Comparison of ENCODE assay signal across 1 cellular context in genomic region chr1:231159963-231160761, GRCh38.
TF ChIP-seq lines count a peak whose summit lies in the region.

No MANE protein-coding gene starts in this region.

TF ChIP-seq in K562, 482 proteins besides CTCF, POLR2A, EP300 and RAD21 (continued from another document and continues in another):
- TF ChIP-seq ZNF318 (IDR thresholded peaks at IDR 0.05; ENCODE audit: borderline replicate concordance in 1 of 2, low read depth in 1 of 2): peak; percentile 91 to 97
- no peak for TF ChIP-seq KAT8 (IDR thresholded peaks at IDR 0.05; ENCODE audit: low read depth)
- TF ChIP-seq KLF6 (CRISPR knock-in tag; IDR thresholded peaks at IDR 0.05; ENCODE audit: borderline replicate concordance): no peak; the same call in 1 of the 2 replicates
- TF ChIP-seq DDX20 (tag; IDR thresholded peaks at IDR 0.05; ENCODE audit: low read depth): no peak
- TF ChIP-seq ZBTB1 (CRISPR knock-in tag; IDR thresholded peaks at IDR 0.05; ENCODE audit: borderline replicate concordance, low read depth): no peak
- no peak for TF ChIP-seq NFXL1 (CRISPR knock-in tag; IDR thresholded peaks at IDR 0.05)
- TF ChIP-seq CREM (IDR thresholded peaks at IDR 0.05; ENCODE audit: low read depth): peak; percentile 87
- TF ChIP-seq ADNP (tag; IDR thresholded peaks at IDR 0.05): peak; percentile 85
- TF ChIP-seq E2F5 (CRISPR knock-in tag; IDR thresholded peaks at IDR 0.05): no peak
- peak; percentile 77 to 98; a peak in 3 of 4 replicates for TF ChIP-seq RCOR1 (IDR thresholded peaks at IDR 0.05; ENCODE audit: borderline replicate concordance in 1 of 2, low read depth in 2 of 2, low read length in 2 of 2)
- TF ChIP-seq RERE (CRISPR knock-in tag; IDR thresholded peaks at IDR 0.05; ENCODE audit: borderline replicate concordance): no peak
- no peak for TF ChIP-seq ZNF146 (CRISPR knock-in tag; IDR thresholded peaks at IDR 0.05; ENCODE audit: unreplicated experiment)
- no peak; the same call in 1 of the 2 replicates for TF ChIP-seq FOXK1 (CRISPR knock-in tag; IDR thresholded peaks at IDR 0.05; ENCODE audit: borderline replicate concordance)
- no peak for TF ChIP-seq HNRNPH1 (optimal IDR thresholded peaks at IDR 0.05; ENCODE audit: low read depth, low read length)
- no peak for TF ChIP-seq MLX (CRISPR knock-in tag; conservative IDR thresholded peaks at IDR 0.05)
- TF ChIP-seq RNF2 (IDR thresholded peaks at IDR 0.05): peak; percentile 91
- peak; percentile 95 for TF ChIP-seq ELF4 (CRISPR knock-in tag; IDR thresholded peaks at IDR 0.05)
- no peak for TF ChIP-seq CREBBP (IDR thresholded peaks at IDR 0.05; ENCODE audit: low read depth, low read length)
- TF ChIP-seq RFX5 (IDR thresholded peaks at IDR 0.05; ENCODE audit: low read depth, low read length): no peak
- no peak for TF ChIP-seq PRMT5 (CRISPR knock-in tag; IDR thresholded peaks at IDR 0.05)
- peak; percentile 95 for TF ChIP-seq EHMT2 (IDR thresholded peaks at IDR 0.05)
- TF ChIP-seq FOXJ2 (tag; IDR thresholded peaks at IDR 0.05): peak; percentile 90
- peak; percentile 59; the same call in 1 of the 2 replicates for TF ChIP-seq DIDO1 (tag; IDR thresholded peaks at IDR 0.05; ENCODE audit: low read depth)
- TF ChIP-seq RAD51 (IDR thresholded peaks at IDR 0.05; ENCODE audit: borderline replicate concordance, low read depth): peak; percentile 57
- no peak for TF ChIP-seq ZNF232 (CRISPR knock-in tag; IDR thresholded peaks at IDR 0.05)
- TF ChIP-seq ZNF589 (CRISPR knock-in tag; IDR thresholded peaks at IDR 0.05; ENCODE audit: low read depth): peak; percentile 98
- peak; percentile 91 for TF ChIP-seq ZBTB9 (CRISPR knock-in tag; IDR thresholded peaks at IDR 0.05)
- no peak; the same call in 1 of the 2 replicates for TF ChIP-seq ZFX (CRISPR knock-in tag; IDR thresholded peaks at IDR 0.05)
- no peak for TF ChIP-seq ZNF561 (CRISPR knock-in tag; conservative IDR thresholded peaks at IDR 0.05)
- peak; percentile 34; the same call in 1 of the 2 replicates for TF ChIP-seq ERF (CRISPR knock-in tag; IDR thresholded peaks at IDR 0.05)
- TF ChIP-seq E2F6 (IDR thresholded peaks at IDR 0.05; ENCODE audit: borderline replicate concordance in 1 of 2, extremely low read depth in 1 of 2, insufficient read depth in 1 of 2, insufficient read length in 1 of 2, low read depth in 1 of 2, low read length in 1 of 2, poor library complexity in 1 of 2, severe bottlenecking in 1 of 2): no peak
- TF ChIP-seq ZNF282 (CRISPR knock-in tag; IDR thresholded peaks at IDR 0.05): no peak
- TF ChIP-seq ELF1 (tag; IDR thresholded peaks at IDR 0.05): 0 out of 2 replicates have a peak, but pooled peaks have one; percentile 44
- TF ChIP-seq ZNF764 (CRISPR knock-in tag; IDR thresholded peaks at IDR 0.05; ENCODE audit: low read depth): 0 out of 2 replicates have a peak, but pooled peaks have one; percentile 63
- TF ChIP-seq ARID3B (CRISPR knock-in tag; IDR thresholded peaks at IDR 0.05; ENCODE audit: borderline replicate concordance): no peak; the same call in 1 of the 2 replicates
- no peak for TF ChIP-seq U2AF1 (optimal IDR thresholded peaks at IDR 0.05; ENCODE audit: low read depth, low read length)
- TF ChIP-seq TCF3 (CRISPR knock-in tag; IDR thresholded peaks at IDR 0.05): peak; percentile 100
- TF ChIP-seq EP400 (IDR thresholded peaks at IDR 0.05): peak; percentile 64
- no peak for TF ChIP-seq ZFP91 (CRISPR knock-in tag; IDR thresholded peaks at IDR 0.05)
- no peak for TF ChIP-seq XRCC3 (IDR thresholded peaks at IDR 0.05)
- TF ChIP-seq MAX (CRISPR knock-in tag; IDR thresholded peaks at IDR 0.05): peak; percentile 79
- TF ChIP-seq RFX1 (IDR thresholded peaks at IDR 0.05): no peak
- no peak for TF ChIP-seq ETS2 (tag; IDR thresholded peaks at IDR 0.05; ENCODE audit: borderline replicate concordance, poor library complexity, severe bottlenecking)
